ENCODE assay signal across 8 cellular contexts in genomic region chr6:15621203-15622044, GRCh38. TPM values are rescaled to one million over a fixed set of nuclear protein-coding genes. Genes with fewer than 3 reads are reported as not detected.
DNase-seq lines count a peak whose midpoint lies in the region; ATAC-seq, FAIRE-seq and TF ChIP-seq lines count a peak whose summit lies in the region.

No MANE protein-coding gene starts in this region.

- no peak overlapping the region for H2BK5ac ChIP-seq in H1 (ENCODE audit: low read depth, low read length)

- ATAC-seq in GM18907 (IDR thresholded peaks at IDR 0.05; ENCODE audit: unreplicated experiment) (peak; percentile 91), HG03064 (IDR thresholded peaks at IDR 0.05; ENCODE audit: low read depth, unreplicated experiment) (peak; percentile 83)

- H3K36me3 ChIP-seq in ACC112 (ENCODE audit: insufficient read depth, low read length) (no peaks in the 10 kb centered on the region), H1 (ENCODE audit: control insufficient read depth in 2 of 4, insufficient read depth in 4 of 4, low read length in 3 of 4) (no peaks in the 10 kb centered on the region; a peak in 1 of 8 replicates)

- H4K5ac ChIP-seq in H1 (ENCODE audit: insufficient read length, low read depth, low read length): no peak overlapping the region

- H2BK20ac ChIP-seq in H1 (ENCODE audit: low read length): no peak overlapping the region

- no peak overlapping the region for H3K18ac ChIP-seq in H1 (ENCODE audit: extremely low read depth, low read length)

- H4K8ac ChIP-seq in H1 (ENCODE audit: extremely low read depth, insufficient read depth, low read length): no peak overlapping the region

- H3K79me2 ChIP-seq in ACC112 (ENCODE audit: control insufficient read depth, insufficient read depth, low read length, unreplicated experiment) (peaks cover 7% of the 10 kb centered on the region), H1 (ENCODE audit: control insufficient read depth in 1 of 2, insufficient read depth in 2 of 2, low read length in 2 of 2) (0 out of 4 replicates have a peak, but pooled peaks cover 0 to 9% of the 10 kb centered on the region in 2 experiments)

- no peak for TF ChIP-seq EP300 in H1 (IDR thresholded peaks at IDR 0.05; ENCODE audit: borderline replicate concordance in 1 of 2, low read depth in 2 of 2, low read length in 2 of 2)

- no peaks in the 10 kb centered on the region for H3K23me2 ChIP-seq in H1 (ENCODE audit: low read depth, low read length)

- H3K9ac ChIP-seq in H1 (replicated peaks in 1 of 4; ENCODE audit: extremely low read depth in 1 of 4, low read depth in 3 of 4, low read length in 3 of 4): no peak overlapping the region

- peaks cover 26% of the 10 kb centered on the region for H3K4me1 ChIP-seq in ACC112 (ENCODE audit: control insufficient read depth, insufficient read depth, low read length, unreplicated experiment)
- peaks cover under 1 to 4% (median 1%) of the 10 kb centered on the region in 4 experiments; a peak in 4 of 7 replicates for H3K4me1 ChIP-seq in H1 (replicated peaks in 1 of 4; ENCODE audit: control insufficient read depth in 3 of 4, insufficient read depth in 4 of 4, low read length in 3 of 4)

- no peak overlapping the region for H3K14ac ChIP-seq in H1 (ENCODE audit: insufficient read length)

- H4K91ac ChIP-seq in H1 (replicated peaks; ENCODE audit: insufficient read length, low read length): no peak overlapping the region

- 60% methylated on average over 6 of the region's 6 CpGs; no CpG with 5 or more reads in 1 of the 2 experiments for WGBS in H1 (ENCODE audit: extremely low coverage in 1 of 2, insufficient coverage in 1 of 2, insufficient read length in 1 of 2, insufficient replicate concordance in 2 of 2, low coverage in 1 of 2, low lambda C conversion rate in 2 of 2, missing lambda C conversion rate in 1 of 2), 2 experiments

- H2BK12ac ChIP-seq in H1 (ENCODE audit: low read depth, low read length): no peak overlapping the region

- H3K27ac ChIP-seq in ACC112 (ENCODE audit: low read depth, low read length) (peak overlapping the region; percentile 43), H1 (ENCODE audit: low read depth, low read length) (no peak overlapping the region)

- H2AFZ ChIP-seq in ACC112 (ENCODE audit: low read length, unreplicated experiment) (peak overlapping the region; percentile 34), H1 (ENCODE audit: low read length) (no peak overlapping the region)

- DNase-seq in OCI-M1 (lab: John Stamatoyannopoulos, UW): peak; percentile 98
- DNase-seq in H1 (ENCODE audit: low read depth in 1 of 2, low spot score in 2 of 2): no peak
- DNase-seq in myocyte (ENCODE audit: low read depth): peak; percentile 18
- no peak for DNase-seq in GM19238 (ENCODE audit: insufficient read length, low spot score)
- DNase-seq in NCI-H2081 treated with DMSO at 0.1 percent for 48 hours (lab: John Stamatoyannopoulos, UW): no peak

- no peak overlapping the region for H2BK120ac ChIP-seq in H1 (replicated peaks; ENCODE audit: low read depth, low read length)

- H3K27me3 ChIP-seq in ACC112 (ENCODE audit: insufficient read depth, low read length): no peaks in the 10 kb centered on the region
- H3K27me3 ChIP-seq in H1 (replicated peaks in 1 of 4; ENCODE audit: control insufficient read depth in 3 of 4, extremely low read depth in 1 of 4, insufficient read depth in 3 of 4, low read length in 3 of 4): no peaks in the 10 kb centered on the region

- TF ChIP-seq RAD21 in H1 (IDR thresholded peaks at IDR 0.05 in 1 of 2, conservative IDR thresholded peaks at IDR 0.05 in 1 of 2; ENCODE audit: low read depth in 2 of 2, low read length in 2 of 2): peak in 1 of 2 experiments; percentile 14; a peak in 1 of 4 replicates

- no peaks in the 10 kb centered on the region for H3K9me3 ChIP-seq in H1 (ENCODE audit: insufficient read depth in 2 of 2, low read depth in 1 of 2, low read length in 1 of 2)

- H2BK15ac ChIP-seq in H1 (ENCODE audit: low read length): no peak overlapping the region

- 0 out of 2 replicates have a peak overlapping the region, but pooled peaks have one; percentile 6 for H3K4me3 ChIP-seq in ACC112 (ENCODE audit: low read depth, low read length)
- H3K4me3 ChIP-seq in H1 (ENCODE audit: extremely low read depth in 1 of 4, insufficient read depth in 2 of 4, low read depth in 3 of 4, low read length in 4 of 4): no peak overlapping the region

- CTCF ChIA-PET in H1 (lab: Charles Lee; ENCODE audit: partially characterized antibody): interaction anchor here (0.8 to 6.1 kb wide), 7 partner anchors 12 to 129 kb away, joined by 3 to 36 read pairs (median 8); no protein-coding TSS in a partner anchor

- no peak for TF ChIP-seq POLR2A in H1 (IDR thresholded peaks at IDR 0.05; ENCODE audit: control extremely low read depth in 1 of 2, low read depth in 2 of 2, low read length in 2 of 2)

- H3K4me2 ChIP-seq in H1 (ENCODE audit: insufficient read depth in 1 of 2, low read depth in 2 of 2, low read length in 2 of 2): no peak overlapping the region

- H3K4ac ChIP-seq in H1 (replicated peaks; ENCODE audit: insufficient read length, low read depth, low read length): no peak overlapping the region

- no peak for TF ChIP-seq CTCF in H1 (IDR thresholded peaks at IDR 0.05; ENCODE audit: control extremely low read depth in 1 of 3, insufficient read depth in 1 of 3, low read depth in 1 of 3, low read length in 3 of 3)

- H4K20me1 ChIP-seq in H1 (replicated peaks in 1 of 2; ENCODE audit: control insufficient read depth in 1 of 2, insufficient read depth in 2 of 2, low read length in 2 of 2): peaks cover 2 to 4% of the 10 kb centered on the region in 2 experiments

- peak; percentile 70 for FAIRE-seq in H1 (lab: Jason Lieb, UNC)

- H2AK5ac ChIP-seq in H1 (ENCODE audit: low read depth, low read length): no peak overlapping the region

- no peak overlapping the region for H3K23ac ChIP-seq in H1 (ENCODE audit: insufficient read length)

- H3K79me1 ChIP-seq in H1 (ENCODE audit: low read depth, low read length): no peaks in the 10 kb centered on the region

- H3K56ac ChIP-seq in H1 (replicated peaks; ENCODE audit: insufficient read length, low read depth, low read length): no peak overlapping the region

- POLR2A ChIA-PET in H1 (lab: Charles Lee; ENCODE audit: partially characterized antibody): no interaction called here

TF ChIP-seq in H1, 55 proteins besides CTCF, POLR2A, EP300 and RAD21 (continues in another document):
- TF ChIP-seq GTF2F1 (IDR thresholded peaks at IDR 0.05; ENCODE audit: borderline replicate concordance, low read depth, low read length) (no peak), EGR1 (IDR thresholded peaks at IDR 0.05; ENCODE audit: borderline replicate concordance, low read depth, low read length) (no peak), CREB1 (IDR thresholded peaks at IDR 0.05) (no peak), POU5F1 (IDR thresholded peaks at IDR 0.05; ENCODE audit: low read depth, low read length) (no peak), SP2 (IDR thresholded peaks at IDR 0.05; ENCODE audit: low read length) (no peak), SIN3A (conservative IDR thresholded peaks at IDR 0.05 in 1 of 2, IDR thresholded peaks at IDR 0.05 in 1 of 2; ENCODE audit: low read depth in 1 of 2, low read length in 2 of 2) (no peak), NRF1 (IDR thresholded peaks at IDR 0.05; ENCODE audit: low read depth, low read length) (no peak), CHD2 (IDR thresholded peaks at IDR 0.05; ENCODE audit: low read length) (no peak), TBP (IDR thresholded peaks at IDR 0.05; ENCODE audit: low read depth, low read length) (no peak)

RNA-seq across cellular contexts. Expression of gene DTNBP1, which starts 41.4 kb away (rescaled TPM):
- total RNA-seq in H1 (2021; fragmentation: NEBNext Ultra II Directional; extraction: Animal tissue kit (Norgen Biotek cat#: 25700)): 13.5 and 13.9 TPM in 2 replicates
- polyA plus RNA-seq in H1 (2011; rRNA removed): 16.8 and 22.1 TPM in 2 replicates
- polyA plus RNA-seq in H1 (2011; cell fraction: cytosol; rRNA removed): 16.9 TPM
- 21.6 TPM for polyA plus RNA-seq in H1 (2011; cell fraction: nucleus; rRNA removed)
- 12.6 to 16.3 TPM (median 14.1 TPM) in 4 replicates for polyA plus RNA-seq in H1 (2012, experiment 1 of 2)
- 11.7 TPM for polyA plus RNA-seq in H1 (2012, experiment 2 of 2)
- polyA plus RNA-seq in H1 (2013, experiment 1 of 2): 7.4 TPM
- 7.9 TPM for polyA plus RNA-seq in H1 (2013, experiment 2 of 2)
- polyA minus RNA-seq in H1 (2011; rRNA and poly(A)+ RNA removed): 10.5 and 13.8 TPM in 2 replicates
- polyA minus RNA-seq in H1 (2011; cell fraction: cytosol; rRNA and poly(A)+ RNA removed): 8.7 TPM
- polyA minus RNA-seq in H1 (2011; cell fraction: nucleus; rRNA and poly(A)+ RNA removed): 15.4 TPM
- total RNA-seq in myocyte: 4.3 and 7.4 TPM in 2 replicates
- 13.8 TPM for polyA plus RNA-seq in myocyte (2012)

Comparison
In these comparisons a context has a peak if more than half of its experiments do, and no peak if none do; other contexts are left out.
1. DNase-seq: peak in OCI-M1 (single experiment) and myocyte (single experiment); none in H1 (0 of 2), GM19238 (single experiment) and NCI-H2081 treated with DMSO at 0.1 percent for 48 hours (single experiment).